Comparison of ENCODE assay signal across 17 cellular contexts in the genomic region with DNA sequence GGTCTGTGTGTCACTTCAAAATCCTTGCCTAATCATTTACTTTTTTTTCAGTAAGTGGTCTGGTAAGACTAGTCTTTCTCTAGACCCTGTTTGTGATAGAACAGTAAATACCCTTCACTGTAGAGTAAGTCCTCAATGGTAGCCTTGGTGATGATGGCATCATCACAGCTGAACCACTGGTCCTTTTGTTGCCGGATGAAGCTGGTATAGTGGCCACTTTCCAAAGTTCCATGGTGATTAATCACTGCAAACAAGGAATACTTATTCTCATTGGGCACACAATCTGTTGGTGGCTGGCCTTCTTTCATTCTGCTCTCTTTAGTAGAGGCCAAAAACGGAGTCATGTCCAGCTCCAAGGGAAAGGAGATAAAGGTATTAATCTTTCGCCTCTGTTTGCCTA. TPM values are rescaled to one million over a fixed set of nuclear protein-coding genes. Genes with fewer than 3 reads are reported as not detected.
DNase-seq lines count a peak whose midpoint lies in the region; ATAC-seq, FAIRE-seq and TF ChIP-seq lines count a peak whose summit lies in the region.
"Had no signal": no experiment of that assay in that cellular context is flagged by ENCODE, and none has a peak within 500 bp of the region (broad histone marks: within the 10 kb centered on the region; RNA-seq: fewer than 3 reads in every experiment).

No MANE protein-coding gene starts in this region.

- H4K20me1 ChIP-seq in astrocyte (ENCODE audit: insufficient read depth, low read length): no peaks in the 10 kb centered on the region

- no peaks in the 10 kb centered on the region for H3K36me3 ChIP-seq in astrocyte (ENCODE audit: insufficient read depth, low read length)
- H3K36me3 ChIP-seq: heart left ventricle, left ventricle myocardium inferior, neural progenitor cell, thoracic aorta had no signal

- DNase-seq in natural killer cell (no peak), astrocyte (ENCODE audit: low read depth) (no peak)
- no peak for DNase-seq in natural killer cell treated with Interleukin-12 subunit alpha and Interleukin-12 subunit beta and Interleukin-15 and Interleukin-18, amount 100 ng/mL, for 72 hours (ENCODE audit: low spot score)
- no peak for DNase-seq in activated CD4-positive, CD25-positive, alpha-beta regulatory T cell treated with anti-CD3 and anti-CD28 coated beads, Interleukin-2, amount 50 U/mL, for 72 hours
- DNase-seq: activated CD4-positive, alpha-beta T cell treated with anti-CD3 and anti-CD28 coated beads for 36 hours; aorta; Caco-2; heart left ventricle; left ventricle myocardium inferior had no signal

- peak overlapping the region in 1 of 2 donors; percentile 27 for H3K27ac Mint-ChIP-seq in natural killer cell
- no peak overlapping the region for H3K27ac Mint-ChIP-seq in natural killer cell treated with Interleukin-12 subunit alpha and Interleukin-12 subunit beta and Interleukin-15 and Interleukin-18, amount 100 ng/mL, for 72 hours
- H3K27ac Mint-ChIP-seq in astrocyte (ENCODE audit: unreplicated experiment): no peak overlapping the region
- H3K27ac Mint-ChIP-seq: activated CD4-positive, alpha-beta T cell treated with anti-CD3 and anti-CD28 coated beads for 36 hours; neural progenitor cell had no signal

- H3K36me3 Mint-ChIP-seq in natural killer cell (no peaks in the 10 kb centered on the region), astrocyte (ENCODE audit: low read depth, unreplicated experiment) (no peaks in the 10 kb centered on the region)
- no peaks in the 10 kb centered on the region for H3K36me3 Mint-ChIP-seq in natural killer cell treated with Interleukin-12 subunit alpha and Interleukin-12 subunit beta and Interleukin-15 and Interleukin-18, amount 100 ng/mL, for 72 hours
- H3K36me3 Mint-ChIP-seq: T-cell had no signal

- FAIRE-seq in astrocyte (lab: Jason Lieb, UNC) (peak; percentile 79), islet of Langerhans (lab: Jason Lieb, UNC) (peak; percentile 92)
- FAIRE-seq: HTR-8/SVneo had no signal

- H3K9me3 Mint-ChIP-seq in natural killer cell: no peaks in the 10 kb centered on the region
- no peaks in the 10 kb centered on the region for H3K9me3 Mint-ChIP-seq in natural killer cell treated with Interleukin-12 subunit alpha and Interleukin-12 subunit beta and Interleukin-15 and Interleukin-18, amount 100 ng/mL, for 72 hours
- no peaks in the 10 kb centered on the region for H3K9me3 Mint-ChIP-seq in astrocyte (ENCODE audit: unreplicated experiment)
- H3K9me3 Mint-ChIP-seq: T-cell had no signal

- intact Hi-C loops in natural killer cell (cut with micrococcal nuclease): no loop called here

- H3K27me3 Mint-ChIP-seq in natural killer cell (ENCODE audit: low read depth in 2 of 2) (peaks cover 0 to 10% of the 10 kb centered on the region in 2 donors), astrocyte (ENCODE audit: low read depth, unreplicated experiment) (no peaks in the 10 kb centered on the region)
- peaks cover 0 to 12% of the 10 kb centered on the region in 2 donors for H3K27me3 Mint-ChIP-seq in natural killer cell treated with Interleukin-12 subunit alpha and Interleukin-12 subunit beta and Interleukin-15 and Interleukin-18, amount 100 ng/mL, for 72 hours
- H3K27me3 Mint-ChIP-seq: activated CD4-positive, alpha-beta T cell treated with anti-CD3 and anti-CD28 coated beads for 36 hours had no signal

- no peak overlapping the region for H3K4me3 ChIP-seq in astrocyte (ENCODE audit: insufficient read depth, low read depth, low read length)
- H3K4me3 ChIP-seq: heart left ventricle, left ventricle myocardium inferior, neural progenitor cell, thoracic aorta had no signal

- ATAC-seq in natural killer cell: no peak
- no peak for ATAC-seq in natural killer cell treated with Interleukin-12 subunit alpha and Interleukin-12 subunit beta and Interleukin-15 and Interleukin-18, amount 100 ng/mL, for 72 hours
- ATAC-seq in HG02798 (IDR thresholded peaks at IDR 0.05; ENCODE audit: poor library complexity, unreplicated experiment): no peak
- no peak for ATAC-seq in HG02852 (IDR thresholded peaks at IDR 0.05; ENCODE audit: unreplicated experiment)
- ATAC-seq in HG03139 (IDR thresholded peaks at IDR 0.05; ENCODE audit: unreplicated experiment): no peak
- ATAC-seq: activated CD4-positive, alpha-beta T cell treated with anti-CD3 and anti-CD28 coated beads for 36 hours; heart left ventricle; T-cell had no signal

- H3K4me1 ChIP-seq in astrocyte (ENCODE audit: insufficient read depth, low read length): no peaks in the 10 kb centered on the region
- H3K4me1 ChIP-seq: Caco-2 had no signal

- H3K27me3 ChIP-seq in astrocyte (ENCODE audit: insufficient read depth, low read length): no peaks in the 10 kb centered on the region
- H3K27me3 ChIP-seq: neural progenitor cell had no signal

- H3K4me3 Mint-ChIP-seq in natural killer cell (peak overlapping the region; percentile 19), astrocyte (ENCODE audit: unreplicated experiment) (no peak overlapping the region)
- H3K4me3 Mint-ChIP-seq in natural killer cell treated with Interleukin-12 subunit alpha and Interleukin-12 subunit beta and Interleukin-15 and Interleukin-18, amount 100 ng/mL, for 72 hours: no peak overlapping the region
- H3K4me3 Mint-ChIP-seq: activated CD4-positive, alpha-beta T cell treated with anti-CD3 and anti-CD28 coated beads for 36 hours had no signal

- no peaks in the 10 kb centered on the region for H3K79me2 ChIP-seq in astrocyte (ENCODE audit: insufficient read depth, low read length)

- H3K9me3 ChIP-seq in astrocyte (ENCODE audit: insufficient read depth, low read depth, low read length): no peaks in the 10 kb centered on the region
- H3K9me3 ChIP-seq: Caco-2, heart left ventricle, left ventricle myocardium inferior, thoracic aorta had no signal

- no peak overlapping the region for H2AFZ ChIP-seq in astrocyte (ENCODE audit: low read depth, low read length)
- H2AFZ ChIP-seq: neural progenitor cell had no signal

- H3K9ac ChIP-seq in astrocyte (ENCODE audit: low read length): no peak overlapping the region
- H3K9ac ChIP-seq: neural progenitor cell had no signal

- H3K4me1 Mint-ChIP-seq in natural killer cell: peaks cover 0 to 12% of the 10 kb centered on the region in 2 donors
- peaks cover 0 to 10% of the 10 kb centered on the region in 2 donors for H3K4me1 Mint-ChIP-seq in natural killer cell treated with Interleukin-12 subunit alpha and Interleukin-12 subunit beta and Interleukin-15 and Interleukin-18, amount 100 ng/mL, for 72 hours (ENCODE audit: low read depth in 2 of 2)
- peaks cover 2% of the 10 kb centered on the region for H3K4me1 Mint-ChIP-seq in astrocyte (ENCODE audit: low read depth, unreplicated experiment)

- TF ChIP-seq CTCF in natural killer cell (IDR thresholded peaks at IDR 0.05): no peak
- TF ChIP-seq CTCF in astrocyte (IDR thresholded peaks at IDR 0.05; ENCODE audit: insufficient read depth, low read depth, low read length): no peak

- H3K27ac ChIP-seq in astrocyte (ENCODE audit: low read depth, low read length): no peak overlapping the region
- H3K27ac ChIP-seq: heart left ventricle, left ventricle myocardium inferior, neural progenitor cell, thoracic aorta had no signal

- no peak overlapping the region for H3K4me2 ChIP-seq in astrocyte (ENCODE audit: low read length)
- H3K4me2 ChIP-seq: neural progenitor cell had no signal

RNA-seq across cellular contexts. Expression of a gene that starts 2.9 kb away (rescaled TPM):
- under 1 TPM; 0.50 to 0.86 (median 0.85) TPM for total RNA-seq in natural killer cell
- under 1 TPM; 0.26 to 0.45 TPM for total RNA-seq in natural killer cell treated with Interleukin-12 subunit alpha and Interleukin-12 subunit beta and Interleukin-15 and Interleukin-18, amount 100 ng/mL, for 72 hours
- 1.5 and 2.2 TPM in 2 replicates for total RNA-seq in astrocyte

RNA-seq across cellular contexts. Expression of a gene that starts 34.8 kb away (rescaled TPM):
- total RNA-seq in natural killer cell: 10 to 100 TPM; 10.7 to 13.0 (median 12.9) TPM
- total RNA-seq in natural killer cell treated with Interleukin-12 subunit alpha and Interleukin-12 subunit beta and Interleukin-15 and Interleukin-18, amount 100 ng/mL, for 72 hours: 1 to 10 TPM; 6.7 to 7.1 TPM
- 15.1 and 15.4 TPM in 2 replicates for total RNA-seq in astrocyte
- total RNA-seq: Caco-2 had no signal
